In genomic region chr12:52531563-52532300, GRCh38 we compare ENCODE assay signal across 10 cellular contexts. TPM values are rescaled to one million over a fixed set of nuclear protein-coding genes. Genes with fewer than 3 reads are reported as not detected.
"Had no signal": no experiment of that assay in that cellular context is flagged by ENCODE, and none has a peak within 500 bp of the region (broad histone marks: within the 10 kb centered on the region; RNA-seq: fewer than 3 reads in every experiment).

No MANE protein-coding gene starts in this region.

- H3K36me3 ChIP-seq: SJSA1 had no signal

- H3K4me1 Mint-ChIP-seq: activated T-helper 17 cell treated with anti-CD3 and anti-CD28 coated beads, Interleukin-2, amount 50 U/mL, for 72 hours had no signal

- H3K4me3 ChIP-seq: body of pancreas, SJSA1 had no signal

- H3K27me3 Mint-ChIP-seq: activated T-helper 17 cell treated with anti-CD3 and anti-CD28 coated beads, Interleukin-2, amount 50 U/mL, for 72 hours had no signal

- H3K4me3 Mint-ChIP-seq: activated T-helper 17 cell treated with anti-CD3 and anti-CD28 coated beads, Interleukin-2, amount 50 U/mL, for 72 hours; T-helper 17 cell had no signal

- H3K9me3 Mint-ChIP-seq: activated T-helper 17 cell treated with anti-CD3 and anti-CD28 coated beads, Interleukin-2, amount 50 U/mL, for 72 hours had no signal

- H3K27me3 ChIP-seq: body of pancreas had no signal

- H3K27ac ChIP-seq: body of pancreas, SJSA1, VCaP had no signal

- H3K27ac Mint-ChIP-seq: activated T-helper 17 cell treated with anti-CD3 and anti-CD28 coated beads, Interleukin-2, amount 50 U/mL, for 72 hours; T-helper 17 cell had no signal

- H3K9me3 ChIP-seq: body of pancreas, SJSA1 had no signal

- H3K4me1 ChIP-seq: SJSA1 had no signal

- DNase-seq: activated CD4-positive, alpha-beta T cell treated with anti-CD3 and anti-CD28 coated beads, Interleukin-2, amount 50 U/mL, for 1 hour; NCI-H2029; NCI-H2227 treated with DMSO at 0.1 percent for 48 hours; NCI-H748 treated with DMSO at 0.1 percent for 48 hours; PC-3; T-helper 17 cell had no signal

RNA-seq across cellular contexts. Expression of gene KRT5, which starts 11.5 kb away (rescaled TPM):
- total RNA-seq: activated T-helper 17 cell treated with anti-CD3 and anti-CD28 coated beads, Interleukin-2, amount 50 U/mL, for 72 hours; PC-3; SJSA1; T-helper 17 cell had no signal

RNA-seq across cellular contexts. Expression of gene KRT71, which starts 21.2 kb away (rescaled TPM):
- total RNA-seq: activated T-helper 17 cell treated with anti-CD3 and anti-CD28 coated beads, Interleukin-2, amount 50 U/mL, for 72 hours; body of pancreas; PC-3; SJSA1; T-helper 17 cell had no signal

RNA-seq across cellular contexts. Expression of gene KRT6A, which starts 38.7 kb away (rescaled TPM):
- total RNA-seq: activated T-helper 17 cell treated with anti-CD3 and anti-CD28 coated beads, Interleukin-2, amount 50 U/mL, for 72 hours; body of pancreas; SJSA1; T-helper 17 cell had no signal

RNA-seq across cellular contexts. Expression of gene KRT74, which starts 41.9 kb away (rescaled TPM):
- total RNA-seq: activated T-helper 17 cell treated with anti-CD3 and anti-CD28 coated beads, Interleukin-2, amount 50 U/mL, for 72 hours; body of pancreas; PC-3; SJSA1; T-helper 17 cell had no signal

RNA-seq across cellular contexts. Expression of gene KRT6C, which starts 58.1 kb away (rescaled TPM):
- total RNA-seq: activated T-helper 17 cell treated with anti-CD3 and anti-CD28 coated beads, Interleukin-2, amount 50 U/mL, for 72 hours; body of pancreas; PC-3; SJSA1; T-helper 17 cell had no signal
